Comparison of ENCODE assay signal across 13 cellular contexts in the genomic region with DNA sequence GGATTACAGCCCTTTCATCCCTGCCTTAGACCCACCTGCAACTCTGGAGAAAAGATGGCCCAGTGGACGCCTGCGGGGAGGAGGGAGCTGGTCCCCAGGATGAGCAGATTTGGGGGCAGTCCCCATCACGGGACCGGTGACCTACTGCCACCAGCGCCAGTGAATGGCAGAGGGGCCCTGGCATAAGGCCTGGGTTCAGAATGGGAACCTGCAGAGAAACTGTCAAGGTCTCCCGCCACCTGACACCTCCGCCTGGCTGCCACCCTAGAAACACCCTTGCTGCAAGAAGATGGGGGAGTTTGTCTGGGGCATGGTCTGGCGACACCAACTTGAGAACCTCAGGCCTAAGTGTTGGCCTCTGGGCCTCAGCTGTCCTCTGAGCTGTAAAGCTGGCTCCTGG.
A peak's percentile ranks its signal among the peaks of the same experiment; 100 is the strongest.
DNase-seq lines count a peak whose midpoint lies in the region; ATAC-seq, FAIRE-seq and TF ChIP-seq lines count a peak whose summit lies in the region.
"Had no signal": no experiment of that assay in that cellular context is flagged by ENCODE, and none has a peak within 500 bp of the region (broad histone marks: within the 10 kb centered on the region; RNA-seq: fewer than 3 reads in every experiment).

No MANE protein-coding gene starts in this region.

- DNase-seq in HepG2 (ENCODE audit: low spot score) (no peak), hippocampal formation (lab: John Stamatoyannopoulos, UW) (no peak)
- DNase-seq: GDM1; stimulated activated CD8-positive, alpha-beta memory T cell treated with anti-CD3 and anti-CD28 coated beads, Interleukin-4, amount 100 ng/mL, for 48 hours had no signal

- BruUV-seq in HepG2 (replicated peaks; lab: Mats Ljungman, UMichigan) = no TSS peak

- ATAC-seq in HepG2 (no peak), GM18858 (IDR thresholded peaks at IDR 0.05; ENCODE audit: unreplicated experiment) (no peak), GM21515 (IDR thresholded peaks at IDR 0.05; ENCODE audit: unreplicated experiment) (no peak), HG02678 (IDR thresholded peaks at IDR 0.05; ENCODE audit: unreplicated experiment) (no peak)
- ATAC-seq: K562 had no signal

- TF ChIP-seq CTCF in brain (conservative IDR thresholded peaks at IDR 0.05) = no peak
- TF ChIP-seq CTCF in HepG2 (CRISPR knock-in tag; IDR thresholded peaks at IDR 0.05) = no peak

- no peak overlapping the region for H3K4me3 Mint-ChIP-seq in brain

- peaks cover 90% of the 10 kb centered on the region for H3K79me2 ChIP-seq in HepG2 (ENCODE audit: insufficient read depth, low read length)

- H3K9me3 ChIP-seq in KOPT-K1 (ENCODE audit: insufficient read depth, low read length, poor library complexity, severe bottlenecking) = no peaks in the 10 kb centered on the region
- no peaks in the 10 kb centered on the region for H3K9me3 ChIP-seq in HepG2 (ENCODE audit: low read length)
- no peaks in the 10 kb centered on the region for H3K9me3 ChIP-seq in stomach smooth muscle (ENCODE audit: control insufficient read depth in 2 of 2, low read length in 2 of 2)
- H3K9me3 ChIP-seq: pancreas had no signal

- intact Hi-C loops in HepG2 (cut with micrococcal nuclease; ENCODE audit: unreplicated experiment) = no loop called here

- H2AFZ ChIP-seq in HepG2 (ENCODE audit: low read length) = no peak overlapping the region

- H3K36me3 ChIP-seq in KOPT-K1 (ENCODE audit: insufficient read depth, low read length) (peaks cover 95% of the 10 kb centered on the region), HepG2 (replicated peaks in 1 of 2; ENCODE audit: control insufficient read depth in 1 of 2, insufficient read depth in 2 of 2, low read length in 2 of 2) (peaks cover 32 to 66% of the 10 kb centered on the region in 2 experiments), stomach smooth muscle (ENCODE audit: control insufficient read depth in 2 of 2, insufficient read depth in 2 of 2, low read length in 2 of 2) (no peaks in the 10 kb centered on the region)
- H3K36me3 ChIP-seq: pancreas had no signal

- H3K27ac Mint-ChIP-seq in brain = peak overlapping the region; percentile 84 to 97 (median 93)

- no peaks in the 10 kb centered on the region for H3K9me3 Mint-ChIP-seq in brain
- H3K9me3 Mint-ChIP-seq: activated naive CD4-positive, alpha-beta T cell treated with anti-CD3 and anti-CD28 coated beads, Interleukin-2, amount 50 U/mL, for 24 hours had no signal

- TF ChIP-seq RAD21 in HepG2 (CRISPR knock-in tag; IDR thresholded peaks at IDR 0.05) = no peak

- H3K4me1 ChIP-seq in HepG2 (ENCODE audit: insufficient read depth, low read length) (peaks cover 37% of the 10 kb centered on the region), stomach smooth muscle (ENCODE audit: control insufficient read depth, insufficient read depth, low read length) (peaks cover 98% of the 10 kb centered on the region)

- H3K4me1 Mint-ChIP-seq in brain = peaks cover 92% of the 10 kb centered on the region

- FAIRE-seq in HepG2 (lab: Jason Lieb, UNC) = no peak
- FAIRE-seq: K562, pancreas had no signal

- peak overlapping the region; percentile 46 for H3K27ac ChIP-seq in KOPT-K1 (ENCODE audit: low read depth, low read length, poor library complexity, severe bottlenecking)
- H3K27ac ChIP-seq in HepG2 (ENCODE audit: extremely low read length, insufficient read depth, low read length) = no peak overlapping the region
- H3K27ac ChIP-seq in stomach smooth muscle (ENCODE audit: low read length) = peak overlapping the region; percentile 94

- in situ Hi-C loops in HepG2 (cut with HindIII; ENCODE audit: extremely low pct_ligation_motif_present, low pct_unique_long_range_greater_than_20kb) = no loop called here

- POLR2A ChIA-PET in HepG2 (lab: Yijun Ruan, JAX) = no interaction called here

- H3K4me2 ChIP-seq in HepG2 (ENCODE audit: low read depth, low read length) = no peak overlapping the region

- H3K9ac ChIP-seq in HepG2 (ENCODE audit: insufficient read depth, low read depth, low read length) = no peak overlapping the region
- peak overlapping the region; percentile 60 to 74 for H3K9ac ChIP-seq in stomach smooth muscle (ENCODE audit: low read length in 2 of 2)

- H3K36me3 Mint-ChIP-seq in brain = peaks cover 10% of the 10 kb centered on the region

- TF ChIP-seq POLR2A in HepG2 (IDR thresholded peaks at IDR 0.05; ENCODE audit: insufficient read depth in 1 of 2, low read depth in 2 of 2, low read length in 2 of 2) = no peak

- CTCF ChIA-PET in HepG2 (lab: Yijun Ruan, JAX; ENCODE audit: low intra/inter-chr PET ratio, low total read pairs) = no interaction called here

- no peaks in the 10 kb centered on the region for H3K27me3 Mint-ChIP-seq in brain
- H3K27me3 Mint-ChIP-seq: activated naive CD4-positive, alpha-beta T cell treated with anti-CD3 and anti-CD28 coated beads, Interleukin-2, amount 50 U/mL, for 24 hours had no signal

- 94% methylated on average over 4 of the region's 8 CpGs for WGBS in HepG2 (ENCODE audit: low lambda C conversion rate)

- TF ChIP-seq EP300 in HepG2 (IDR thresholded peaks at IDR 0.05; ENCODE audit: low read depth in 2 of 2, low read length in 2 of 2) = no peak
- TF ChIP-seq EP300 in HepG2 (CRISPR knock-in tag; IDR thresholded peaks at IDR 0.05; ENCODE audit: borderline replicate concordance) = no peak

- no peak overlapping the region for H3K4me3 ChIP-seq in HepG2 (replicated peaks in 1 of 3; ENCODE audit: insufficient read depth in 1 of 3, low read depth in 2 of 3, low read length in 3 of 3)
- H3K4me3 ChIP-seq in stomach smooth muscle (ENCODE audit: low read length in 2 of 2) = peak overlapping the region in 1 of 2 donors; percentile 40
- H3K4me3 ChIP-seq: K562, pancreas had no signal

- no peaks in the 10 kb centered on the region for H3K27me3 ChIP-seq in HepG2 (ENCODE audit: control insufficient read depth in 1 of 2, insufficient read depth in 2 of 2, low read length in 2 of 2)
- no peaks in the 10 kb centered on the region for H3K27me3 ChIP-seq in stomach smooth muscle (ENCODE audit: control insufficient read depth in 1 of 2, insufficient read depth in 2 of 2, low read length in 2 of 2)
- H3K27me3 ChIP-seq: pancreas had no signal

- H4K20me1 ChIP-seq in HepG2 (ENCODE audit: insufficient read depth, low read length) = peaks cover 95% of the 10 kb centered on the region

TF ChIP-seq in HepG2, 621 proteins besides CTCF, POLR2A, EP300 and RAD21:
- TF ChIP-seq PCBP1 (IDR thresholded peaks at IDR 0.05; ENCODE audit: borderline replicate concordance, low read depth, low read length) = no peak
- TF ChIP-seq HNRNPL (IDR thresholded peaks at IDR 0.05; ENCODE audit: low read depth, low read length) = 0 out of 2 replicates have a peak, but pooled peaks have one; percentile 35
- TF ChIP-seq KDM5B (CRISPR knock-in tag; IDR thresholded peaks at IDR 0.05; ENCODE audit: borderline replicate concordance) = 0 out of 2 replicates have a peak, but pooled peaks have one; percentile 29
- TF ChIP-seq LCORL (IDR thresholded peaks at IDR 0.05) = no peak
- TF ChIP-seq LCORL (CRISPR knock-in tag; IDR thresholded peaks at IDR 0.05) = no peak
- TF ChIP-seq PITX1 (CRISPR knock-in tag; IDR thresholded peaks at IDR 0.05) = no peak
- TF ChIP-seq, protein P1, sequence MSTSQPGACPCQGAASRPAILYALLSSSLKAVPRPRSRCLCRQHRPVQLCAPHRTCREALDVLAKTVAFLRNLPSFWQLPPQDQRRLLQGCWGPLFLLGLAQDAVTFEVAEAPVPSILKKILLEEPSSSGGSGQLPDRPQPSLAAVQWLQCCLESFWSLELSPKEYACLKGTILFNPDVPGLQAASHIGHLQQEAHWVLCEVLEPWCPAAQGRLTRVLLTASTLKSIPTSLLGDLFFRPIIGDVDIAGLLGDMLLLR (CRISPR knock-in tag; IDR thresholded peaks at IDR 0.05) = 0 out of 2 replicates have a peak, but pooled peaks have one; percentile 19
- peak; percentile 10 for TF ChIP-seq RBM22 (optimal IDR thresholded peaks at IDR 0.05; ENCODE audit: low read length)
- TF ChIP-seq HES4 (CRISPR knock-in tag; IDR thresholded peaks at IDR 0.05; ENCODE audit: borderline replicate concordance) = no peak
- TF ChIP-seq, protein P2, sequence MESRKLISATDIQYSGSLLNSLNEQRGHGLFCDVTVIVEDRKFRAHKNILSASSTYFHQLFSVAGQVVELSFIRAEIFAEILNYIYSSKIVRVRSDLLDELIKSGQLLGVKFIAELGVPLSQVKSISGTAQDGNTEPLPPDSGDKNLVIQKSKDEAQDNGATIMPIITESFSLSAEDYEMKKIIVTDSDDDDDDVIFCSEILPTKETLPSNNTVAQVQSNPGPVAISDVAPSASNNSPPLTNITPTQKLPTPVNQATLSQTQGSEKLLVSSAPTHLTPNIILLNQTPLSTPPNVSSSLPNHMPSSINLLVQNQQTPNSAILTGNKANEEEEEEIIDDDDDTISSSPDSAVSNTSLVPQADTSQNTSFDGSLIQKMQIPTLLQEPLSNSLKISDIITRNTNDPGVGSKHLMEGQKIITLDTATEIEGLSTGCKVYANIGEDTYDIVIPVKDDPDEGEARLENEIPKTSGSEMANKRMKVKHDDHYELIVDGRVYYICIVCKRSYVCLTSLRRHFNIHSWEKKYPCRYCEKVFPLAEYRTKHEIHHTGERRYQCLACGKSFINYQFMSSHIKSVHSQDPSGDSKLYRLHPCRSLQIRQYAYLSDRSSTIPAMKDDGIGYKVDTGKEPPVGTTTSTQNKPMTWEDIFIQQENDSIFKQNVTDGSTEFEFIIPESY (CRISPR knock-in tag; IDR thresholded peaks at IDR 0.05) = peak; percentile 24; the same call in 1 of the 2 replicates
- no peak for TF ChIP-seq ZNF883 (CRISPR knock-in tag; IDR thresholded peaks at IDR 0.05; ENCODE audit: not compliant biosample characterization)
- no peak for TF ChIP-seq RFX5 (IDR thresholded peaks at IDR 0.05; ENCODE audit: low read depth, low read length)
- no peak for TF ChIP-seq ATF7 (IDR thresholded peaks at IDR 0.05)
- TF ChIP-seq ATF7 (CRISPR knock-in tag; IDR thresholded peaks at IDR 0.05) = no peak
- TF ChIP-seq, protein P3, sequence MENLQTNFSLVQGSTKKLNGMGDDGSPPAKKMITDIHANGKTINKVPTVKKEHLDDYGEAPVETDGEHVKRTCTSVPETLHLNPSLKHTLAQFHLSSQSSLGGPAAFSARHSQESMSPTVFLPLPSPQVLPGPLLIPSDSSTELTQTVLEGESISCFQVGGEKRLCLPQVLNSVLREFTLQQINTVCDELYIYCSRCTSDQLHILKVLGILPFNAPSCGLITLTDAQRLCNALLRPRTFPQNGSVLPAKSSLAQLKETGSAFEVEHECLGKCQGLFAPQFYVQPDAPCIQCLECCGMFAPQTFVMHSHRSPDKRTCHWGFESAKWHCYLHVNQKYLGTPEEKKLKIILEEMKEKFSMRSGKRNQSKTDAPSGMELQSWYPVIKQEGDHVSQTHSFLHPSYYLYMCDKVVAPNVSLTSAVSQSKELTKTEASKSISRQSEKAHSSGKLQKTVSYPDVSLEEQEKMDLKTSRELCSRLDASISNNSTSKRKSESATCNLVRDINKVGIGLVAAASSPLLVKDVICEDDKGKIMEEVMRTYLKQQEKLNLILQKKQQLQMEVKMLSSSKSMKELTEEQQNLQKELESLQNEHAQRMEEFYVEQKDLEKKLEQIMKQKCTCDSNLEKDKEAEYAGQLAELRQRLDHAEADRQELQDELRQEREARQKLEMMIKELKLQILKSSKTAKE (CRISPR knock-in tag; IDR thresholded peaks at IDR 0.05; ENCODE audit: borderline replicate concordance) = no peak
